8 cellular contexts compared by ENCODE assay signal in the genomic region with DNA sequence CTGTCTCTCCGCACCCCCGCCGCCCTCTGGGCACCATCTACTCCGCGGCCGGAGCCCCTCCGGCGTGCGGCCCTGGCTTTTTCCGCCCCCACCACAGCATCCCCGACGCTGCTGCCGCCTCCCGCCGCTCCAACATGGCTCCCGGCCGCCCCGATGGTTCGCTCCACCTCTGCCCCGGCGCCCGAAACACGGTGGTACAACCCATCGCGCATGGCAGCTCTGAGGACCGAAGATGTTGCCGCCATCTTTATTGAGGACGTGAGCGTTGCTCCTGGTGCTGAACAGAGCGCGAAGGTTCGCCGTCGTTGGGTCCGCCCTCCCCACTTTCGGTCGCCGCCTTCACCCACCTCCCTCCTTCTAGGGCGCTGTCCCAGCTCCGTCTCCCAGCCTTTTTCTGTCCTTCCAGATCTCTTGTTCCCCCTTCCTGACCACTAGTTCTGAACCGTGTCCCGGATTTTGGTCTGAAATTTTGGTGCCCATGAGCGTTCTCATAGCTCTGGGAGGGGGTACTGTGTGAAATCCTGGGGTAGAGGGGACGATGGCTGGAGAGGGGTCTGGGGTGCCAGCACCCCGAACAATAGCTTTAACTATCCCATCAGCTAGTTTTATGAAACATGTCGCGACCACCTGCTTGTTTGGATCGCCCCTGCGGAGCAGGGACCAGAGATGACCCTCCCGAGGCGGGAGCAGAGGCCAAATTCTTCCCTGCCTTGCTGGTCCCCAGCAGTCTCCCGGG. TPM values are rescaled to one million over a fixed set of nuclear protein-coding genes. Genes with fewer than 3 reads are reported as not detected.
DNase-seq lines count a peak whose midpoint lies in the region; ATAC-seq and TF ChIP-seq lines count a peak whose summit lies in the region.

CELSR3 (minus strand) TSS at position 134 of the 736 bp plus-strand sequence. CDS start 252 bp downstream, outside the sequence.

- H3K4me3 ChIP-seq in AG04450 (ENCODE audit: low read depth, low read length): peak within 1 kb of the TSS; percentile 66
- H3K4me3 ChIP-seq in epithelial cell of proximal tubule (ENCODE audit: low read depth, low read length): peak within 1 kb of the TSS; percentile 76

- no peaks in the 10 kb centered on the region for H3K9me3 Mint-ChIP-seq in activated CD8-positive, alpha-beta memory T cell treated with anti-CD3 and anti-CD28 coated beads, Interleukin-2, amount 10 ng/mL, durations not matched to agents 7 days and 5 days (ENCODE audit: low read depth)
- H3K9me3 Mint-ChIP-seq in stimulated activated memory B cell treated with anti-CD40 and anti-IgM and Interleukin-4, amounts not matched to agents 10 μg/mL and 1 μg/mL and 100 μg/mL, for 72 hours: no peaks in the 10 kb centered on the region

- CTCF ChIA-PET in AG04450 (lab: Charles Lee): interaction anchor here (0.6 to 3.6 kb wide), 6 partner anchors 21 to 227 kb away, joined by 3 to 13 read pairs (median 6); partner anchors contain the start of gene SLC26A6
- CTCF ChIA-PET in activated CD8-positive, alpha-beta memory T cell treated with anti-CD3 and anti-CD28 coated beads, Interleukin-2, amount 10 ng/mL, durations not matched to agents 7 days and 5 days (lab: Charles Lee): interaction anchor here (0.7 to 3.8 kb wide), 10 partner anchors 11 to 358 kb away, joined by 3 to 19 read pairs (median 4); partner anchors contain the start of genes IP6K2, NCKIPSD, NDUFAF3 and SLC26A6

- H3K27ac ChIP-seq in AG04450 (ENCODE audit: low read depth, low read length): peak within 1 kb of the TSS; percentile 98

- POLR2A ChIA-PET in AG04450 (lab: Yijun Ruan, JAX): interaction anchor here (0.5 to 2.4 kb wide), 14 partner anchors 9 to 508 kb away, joined by 3 to 12 read pairs (median 4); partner anchors contain the start of genes IP6K2, KLHDC8B, NCKIPSD and SLC26A6

- peaks cover 20% of the 10 kb centered on the region for H3K4me1 Mint-ChIP-seq in activated CD8-positive, alpha-beta memory T cell treated with anti-CD3 and anti-CD28 coated beads, Interleukin-2, amount 10 ng/mL, durations not matched to agents 7 days and 5 days
- H3K4me1 Mint-ChIP-seq in stimulated activated memory B cell treated with anti-CD40 and anti-IgM and Interleukin-4, amounts not matched to agents 10 μg/mL and 1 μg/mL and 100 μg/mL, for 72 hours: peaks cover 29% of the 10 kb centered on the region

- H3K27me3 Mint-ChIP-seq in activated CD8-positive, alpha-beta memory T cell treated with anti-CD3 and anti-CD28 coated beads, Interleukin-2, amount 10 ng/mL, durations not matched to agents 7 days and 5 days: peaks cover 14% of the 10 kb centered on the region
- H3K27me3 Mint-ChIP-seq in stimulated activated memory B cell treated with anti-CD40 and anti-IgM and Interleukin-4, amounts not matched to agents 10 μg/mL and 1 μg/mL and 100 μg/mL, for 72 hours: peaks cover 21% of the 10 kb centered on the region

- H3K27ac Mint-ChIP-seq in activated CD8-positive, alpha-beta memory T cell treated with anti-CD3 and anti-CD28 coated beads, Interleukin-2, amount 10 ng/mL, durations not matched to agents 7 days and 5 days: peak within 1 kb of the TSS; percentile 93
- peak within 1 kb of the TSS; percentile 83 for H3K27ac Mint-ChIP-seq in stimulated activated memory B cell treated with anti-CD40 and anti-IgM and Interleukin-4, amounts not matched to agents 10 μg/mL and 1 μg/mL and 100 μg/mL, for 72 hours

- peak; percentile 41 for ATAC-seq in activated CD8-positive, alpha-beta memory T cell treated with anti-CD3 and anti-CD28 coated beads, Interleukin-2, amount 10 ng/mL, durations not matched to agents 7 days and 5 days
- peak; percentile 49 for ATAC-seq in stimulated activated memory B cell treated with anti-CD40 and anti-IgM and Interleukin-4, amounts not matched to agents 10 μg/mL and 1 μg/mL and 100 μg/mL, for 72 hours
- ATAC-seq in GM19035 (IDR thresholded peaks at IDR 0.05; ENCODE audit: unreplicated experiment): no peak

- H3K9me3 ChIP-seq in AG04450 (ENCODE audit: control insufficient read depth, insufficient read depth, low read length): peaks cover 11% of the 10 kb centered on the region; the same call in 1 of the 2 replicates

- peak; percentile 85 for DNase-seq in AG04450 (ENCODE audit: low read depth, low spot score)
- peak; percentile 85 for DNase-seq in H4 (ENCODE audit: low spot score)
- peak; percentile 86 for DNase-seq in NCI-H460 (ENCODE audit: extremely low read depth, low read depth)
- peak; percentile 84 for DNase-seq in activated CD8-positive, alpha-beta memory T cell treated with anti-CD3 and anti-CD28 coated beads, Interleukin-2, amount 10 ng/mL, durations not matched to agents 7 days and 5 days
- DNase-seq in epithelial cell of proximal tubule (ENCODE audit: low read depth): no peak
- DNase-seq in middle frontal gyrus (ENCODE audit: extremely low spot score, low spot score): peak; percentile 79

- peaks cover 3% of the 10 kb centered on the region for H3K36me3 Mint-ChIP-seq in activated CD8-positive, alpha-beta memory T cell treated with anti-CD3 and anti-CD28 coated beads, Interleukin-2, amount 10 ng/mL, durations not matched to agents 7 days and 5 days
- no peaks in the 10 kb centered on the region for H3K36me3 Mint-ChIP-seq in stimulated activated memory B cell treated with anti-CD40 and anti-IgM and Interleukin-4, amounts not matched to agents 10 μg/mL and 1 μg/mL and 100 μg/mL, for 72 hours

- peaks cover 10% of the 10 kb centered on the region for H3K27me3 ChIP-seq in AG04450 (ENCODE audit: control insufficient read depth, insufficient read depth, low read length)

- TF ChIP-seq CTCF in AG04450 (IDR thresholded peaks at IDR 0.05; ENCODE audit: low read depth, low read length): no peak
- TF ChIP-seq CTCF in epithelial cell of proximal tubule (conservative IDR thresholded peaks at IDR 0.05; ENCODE audit: low read depth, low read length): no peak

- H3K4me3 Mint-ChIP-seq in activated CD8-positive, alpha-beta memory T cell treated with anti-CD3 and anti-CD28 coated beads, Interleukin-2, amount 10 ng/mL, durations not matched to agents 7 days and 5 days: peak within 1 kb of the TSS; percentile 89
- H3K4me3 Mint-ChIP-seq in stimulated activated memory B cell treated with anti-CD40 and anti-IgM and Interleukin-4, amounts not matched to agents 10 μg/mL and 1 μg/mL and 100 μg/mL, for 72 hours: peak within 1 kb of the TSS; percentile 89

RNA-seq across cellular contexts. Expression of gene CELSR3, which starts in this region (rescaled TPM):
- 0.55 and 0.73 TPM in 2 replicates for polyA plus RNA-seq in AG04450 (2011; rRNA removed)
- polyA minus RNA-seq in AG04450 (2011; rRNA and poly(A)+ RNA removed): 1.8 and 2.3 TPM in 2 replicates
- total RNA-seq in H4 (2014; rRNA removed; shearing (Covaris generic)): 3.0 and 3.1 TPM in 2 replicates
- 0.79 and 1.4 TPM in 2 replicates for total RNA-seq in NCI-H460 (2014; rRNA removed; shearing (Covaris generic))
- 2.9 and 3.5 TPM in 2 replicates for polyA plus RNA-seq in NCI-H460 (2014; cell fraction: nucleus; rRNA removed)
- total RNA-seq in activated CD8-positive, alpha-beta memory T cell treated with anti-CD3 and anti-CD28 coated beads, Interleukin-2, amount 10 ng/mL, durations not matched to agents 7 days and 5 days: 10 to 100 TPM; 20.9 to 24.0 TPM
- total RNA-seq in epithelial cell of proximal tubule: 0.87 and 2.5 TPM in 2 replicates
